11 cellular contexts compared by ENCODE assay signal in genomic region chr1:19495816-19496528, GRCh38. TPM values are rescaled to one million over a fixed set of nuclear protein-coding genes. Genes with fewer than 3 reads are reported as not detected.
DNase-seq lines count a peak whose midpoint lies in the region; ATAC-seq, FAIRE-seq and TF ChIP-seq lines count a peak whose summit lies in the region.
"Had no signal": no experiment of that assay in that cellular context is flagged by ENCODE, and none has a peak within 500 bp of the region (broad histone marks: within the 10 kb centered on the region; RNA-seq: fewer than 3 reads in every experiment).

No MANE protein-coding gene starts in this region.

- no peak overlapping the region for H3K9ac ChIP-seq in subcutaneous abdominal adipose tissue (ENCODE audit: low read length in 5 of 5)

- peak overlapping the region; percentile 51 for H3K27ac ChIP-seq in lower lobe of right lung
- peak overlapping the region; percentile 67 for H3K27ac ChIP-seq in subcutaneous abdominal adipose tissue (ENCODE audit: low read depth, low read length)

- no peak for DNase-seq in activated CD8-positive, alpha-beta T cell treated with anti-CD3 and anti-CD28 coated beads for 36 hours
- no peak for DNase-seq in activated CD8-positive, alpha-beta T cell treated with anti-CD3 and anti-CD28 coated beads, Interleukin-2, amount 10 ng/mL, durations not matched to agents 7 days and 5 days
- DNase-seq in astrocyte of the hippocampus (ENCODE audit: low read depth, low spot score) = peak; percentile 71
- no peak for DNase-seq in lower lobe of right lung
- DNase-seq in nephron progenitor cell = no peak
- DNase-seq in GM12891 (ENCODE audit: insufficient read length, low spot score) = no peak
- no peak for DNase-seq in CD1c-positive myeloid dendritic cell (ENCODE audit: extremely low spot score)
- DNase-seq: ACHN; central memory CD4-positive, alpha-beta T cell; NCI-H2029 had no signal

- intact Hi-C loops in activated CD8-positive, alpha-beta T cell treated with anti-CD3 and anti-CD28 coated beads for 36 hours (cut with micrococcal nuclease) = no loop called here
- intact Hi-C loops in lower lobe of right lung (cut with DNase I) = no loop called here

- peak; percentile 70 for ATAC-seq in activated CD8-positive, alpha-beta T cell treated with anti-CD3 and anti-CD28 coated beads for 36 hours
- ATAC-seq in activated CD8-positive, alpha-beta T cell treated with anti-CD3 and anti-CD28 coated beads, Interleukin-2, amount 10 ng/mL, durations not matched to agents 7 days and 5 days = no peak
- ATAC-seq in lower lobe of right lung = no peak

- H3K4me1 Mint-ChIP-seq in activated CD8-positive, alpha-beta T cell treated with anti-CD3 and anti-CD28 coated beads for 36 hours (ENCODE audit: low read depth) = peaks cover 29% of the 10 kb centered on the region
- peaks cover 12% of the 10 kb centered on the region for H3K4me1 Mint-ChIP-seq in activated CD8-positive, alpha-beta T cell treated with anti-CD3 and anti-CD28 coated beads, Interleukin-2, amount 10 ng/mL, durations not matched to agents 7 days and 5 days (ENCODE audit: low read depth)
- peaks cover 9% of the 10 kb centered on the region for H3K4me1 Mint-ChIP-seq in nephron progenitor cell

- TF ChIP-seq CTCF in activated CD8-positive, alpha-beta T cell treated with anti-CD3 and anti-CD28 coated beads for 36 hours (IDR thresholded peaks at IDR 0.05) = no peak
- TF ChIP-seq CTCF in lower lobe of right lung (IDR thresholded peaks at IDR 0.05) = no peak
- TF ChIP-seq CTCF in nephron progenitor cell (IDR thresholded peaks at IDR 0.05) = no peak

- H3K36me3 ChIP-seq in lower lobe of right lung (no peaks in the 10 kb centered on the region), subcutaneous abdominal adipose tissue (ENCODE audit: control insufficient read depth in 5 of 5, insufficient read depth in 5 of 5, low read length in 5 of 5) (no peaks in the 10 kb centered on the region)

- no peaks in the 10 kb centered on the region for H3K9me3 Mint-ChIP-seq in activated CD8-positive, alpha-beta T cell treated with anti-CD3 and anti-CD28 coated beads for 36 hours
- H3K9me3 Mint-ChIP-seq in activated CD8-positive, alpha-beta T cell treated with anti-CD3 and anti-CD28 coated beads, Interleukin-2, amount 10 ng/mL, durations not matched to agents 7 days and 5 days (ENCODE audit: insufficient read depth) = no peaks in the 10 kb centered on the region
- peaks cover 4% of the 10 kb centered on the region for H3K9me3 Mint-ChIP-seq in nephron progenitor cell

- H3K27me3 ChIP-seq in lower lobe of right lung (ENCODE audit: low read depth) (no peaks in the 10 kb centered on the region), subcutaneous abdominal adipose tissue (ENCODE audit: control insufficient read depth in 5 of 5, insufficient read depth in 4 of 5, low read length in 5 of 5) (no peaks in the 10 kb centered on the region)

- CTCF ChIA-PET in activated CD8-positive, alpha-beta T cell treated with anti-CD3 and anti-CD28 coated beads for 36 hours (lab: Charles Lee) = interaction anchor here (0.8 to 1.5 kb wide), 2 partner anchors 9 kb away, joined by 3 to 5 read pairs; no protein-coding TSS in a partner anchor
- CTCF ChIA-PET in activated CD8-positive, alpha-beta T cell treated with anti-CD3 and anti-CD28 coated beads, Interleukin-2, amount 10 ng/mL, durations not matched to agents 7 days and 5 days (lab: Charles Lee) = interaction anchor here (0.6 to 1.3 kb wide), 4 partner anchors 8 to 156 kb away, joined by 3 to 5 read pairs (median 4); no protein-coding TSS in a partner anchor

- peak overlapping the region; percentile 52 for H3K27ac Mint-ChIP-seq in activated CD8-positive, alpha-beta T cell treated with anti-CD3 and anti-CD28 coated beads for 36 hours
- no peak overlapping the region for H3K27ac Mint-ChIP-seq in activated CD8-positive, alpha-beta T cell treated with anti-CD3 and anti-CD28 coated beads, Interleukin-2, amount 10 ng/mL, durations not matched to agents 7 days and 5 days
- H3K27ac Mint-ChIP-seq in nephron progenitor cell = no peak overlapping the region

- H3K36me3 Mint-ChIP-seq in activated CD8-positive, alpha-beta T cell treated with anti-CD3 and anti-CD28 coated beads for 36 hours (ENCODE audit: low read depth) = no peaks in the 10 kb centered on the region
- peaks cover 3% of the 10 kb centered on the region for H3K36me3 Mint-ChIP-seq in activated CD8-positive, alpha-beta T cell treated with anti-CD3 and anti-CD28 coated beads, Interleukin-2, amount 10 ng/mL, durations not matched to agents 7 days and 5 days (ENCODE audit: low read depth)
- H3K36me3 Mint-ChIP-seq in nephron progenitor cell (ENCODE audit: low read depth) = no peaks in the 10 kb centered on the region

- FAIRE-seq in GM12891 (lab: Jason Lieb, UNC) = no peak

- no peak overlapping the region for H3K4me3 Mint-ChIP-seq in activated CD8-positive, alpha-beta T cell treated with anti-CD3 and anti-CD28 coated beads for 36 hours
- H3K4me3 Mint-ChIP-seq in activated CD8-positive, alpha-beta T cell treated with anti-CD3 and anti-CD28 coated beads, Interleukin-2, amount 10 ng/mL, durations not matched to agents 7 days and 5 days = no peak overlapping the region
- no peak overlapping the region for H3K4me3 Mint-ChIP-seq in nephron progenitor cell

- no peaks in the 10 kb centered on the region for H3K27me3 Mint-ChIP-seq in activated CD8-positive, alpha-beta T cell treated with anti-CD3 and anti-CD28 coated beads for 36 hours
- no peaks in the 10 kb centered on the region for H3K27me3 Mint-ChIP-seq in activated CD8-positive, alpha-beta T cell treated with anti-CD3 and anti-CD28 coated beads, Interleukin-2, amount 10 ng/mL, durations not matched to agents 7 days and 5 days (ENCODE audit: low read depth)
- peaks cover 19% of the 10 kb centered on the region for H3K27me3 Mint-ChIP-seq in nephron progenitor cell (ENCODE audit: low read depth, poor library complexity)

- peaks cover 11% of the 10 kb centered on the region for H3K4me1 ChIP-seq in lower lobe of right lung
- peaks cover 4 to 29% (median 22%) of the 10 kb centered on the region in 5 donors for H3K4me1 ChIP-seq in subcutaneous abdominal adipose tissue (ENCODE audit: control insufficient read depth in 5 of 5, insufficient read depth in 5 of 5, low read length in 5 of 5)

- no peak for TF ChIP-seq POLR2A in GM12891 (IDR thresholded peaks at IDR 0.05; ENCODE audit: low read depth, low read length)

- H3K4me3 ChIP-seq in lower lobe of right lung = no peak overlapping the region
- H3K4me3 ChIP-seq in subcutaneous abdominal adipose tissue (ENCODE audit: low read depth in 1 of 5, low read length in 5 of 5) = no peak overlapping the region

- H3K9me3 ChIP-seq in lower lobe of right lung (no peaks in the 10 kb centered on the region), subcutaneous abdominal adipose tissue (ENCODE audit: control insufficient read depth in 5 of 5, low read length in 5 of 5) (no peaks in the 10 kb centered on the region)

- POLR2A ChIA-PET in activated CD8-positive, alpha-beta T cell treated with anti-CD3 and anti-CD28 coated beads for 36 hours (lab: Charles Lee) = interaction anchor here (3.2 kb wide), 1 partner anchor 10 kb away, joined by 8 read pairs; no protein-coding TSS in a partner anchor
- POLR2A ChIA-PET in activated CD8-positive, alpha-beta T cell treated with anti-CD3 and anti-CD28 coated beads, Interleukin-2, amount 10 ng/mL, durations not matched to agents 7 days and 5 days (lab: Charles Lee) = interaction anchor here (0.8 kb wide), 1 partner anchor 59 kb away, joined by 4 read pairs; no protein-coding TSS in a partner anchor

TF ChIP-seq in GM12891, 5 proteins besides CTCF, POLR2A, EP300 and RAD21:
- TF ChIP-seq POLR2AphosphoS5 (IDR thresholded peaks at IDR 0.05; ENCODE audit: low read depth, low read length) (no peak), TAF1 (IDR thresholded peaks at IDR 0.05; ENCODE audit: low read depth, low read length) (no peak), PAX5 (IDR thresholded peaks at IDR 0.05; ENCODE audit: insufficient read depth, low read length, severe bottlenecking) (no peak), POU2F2 (IDR thresholded peaks at IDR 0.05; ENCODE audit: low read depth, low read length) (no peak), SPI1 (IDR thresholded peaks at IDR 0.05; ENCODE audit: low read depth, low read length) (no peak)

RNA-seq across cellular contexts. Expression of gene CAPZB, which starts 10.6 kb away (rescaled TPM):
- 100 to 1,000 TPM; 335 to 340 TPM for total RNA-seq in activated CD8-positive, alpha-beta T cell treated with anti-CD3 and anti-CD28 coated beads for 36 hours
- total RNA-seq in activated CD8-positive, alpha-beta T cell treated with anti-CD3 and anti-CD28 coated beads, Interleukin-2, amount 10 ng/mL, durations not matched to agents 7 days and 5 days = 100 to 1,000 TPM; 492 to 518 TPM
- total RNA-seq in lower lobe of right lung = 236 TPM
- 305 TPM for polyA plus RNA-seq in GM12891 (2012; ENCODE audit: low read depth, missing spikeins)
